ENCODE assay signal across 17 cellular contexts in the genomic region with DNA sequence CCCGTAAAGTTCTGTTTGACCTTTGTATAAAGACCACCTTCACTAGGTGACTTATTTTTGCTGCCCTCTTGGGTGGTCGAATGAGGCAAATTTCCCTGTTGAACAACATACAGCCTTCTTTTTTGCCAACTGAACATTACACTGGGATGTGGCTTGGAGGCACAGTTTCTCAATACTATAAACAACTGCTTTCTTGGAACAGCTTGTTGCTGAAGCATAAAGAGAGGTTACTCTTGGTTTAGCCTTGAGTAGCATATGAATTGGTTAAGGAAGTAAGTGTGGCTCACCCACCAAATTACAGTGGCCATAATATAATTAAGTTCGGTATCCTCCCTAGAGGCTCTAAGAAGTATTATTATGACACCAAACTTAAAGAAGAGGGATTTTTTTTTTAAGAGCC. TPM values are rescaled to one million over a fixed set of nuclear protein-coding genes. Genes with fewer than 3 reads are reported as not detected.
DNase-seq lines count a peak whose midpoint lies in the region; ATAC-seq, FAIRE-seq and TF ChIP-seq lines count a peak whose summit lies in the region.
"Had no signal": no experiment of that assay in that cellular context is flagged by ENCODE, and none has a peak within 500 bp of the region (broad histone marks: within the 10 kb centered on the region; RNA-seq: fewer than 3 reads in every experiment).

No MANE protein-coding gene starts in this region.

- no peak overlapping the region for H2BK20ac ChIP-seq in H1 (ENCODE audit: low read length)

- H3K27ac ChIP-seq in SK-N-SH (ENCODE audit: low read depth in 2 of 2, low read length in 1 of 2) (no peak overlapping the region), H1 (ENCODE audit: low read depth, low read length) (no peak overlapping the region), hepatocyte (peak overlapping the region; percentile 32)
- H3K27ac ChIP-seq: 22Rv1, BLaER1 had no signal

- TF ChIP-seq CTCF in SK-N-SH (IDR thresholded peaks at IDR 0.05) (no peak), H1 (IDR thresholded peaks at IDR 0.05; ENCODE audit: control extremely low read depth in 1 of 3, insufficient read depth in 1 of 3, low read depth in 1 of 3, low read length in 3 of 3) (no peak), hepatocyte (IDR thresholded peaks at IDR 0.05; ENCODE audit: poor library complexity) (no peak)

- TF ChIP-seq RAD21 in SK-N-SH (IDR thresholded peaks at IDR 0.05; ENCODE audit: low read length) (no peak), H1 (IDR thresholded peaks at IDR 0.05 in 1 of 2, conservative IDR thresholded peaks at IDR 0.05 in 1 of 2; ENCODE audit: low read depth in 2 of 2, low read length in 2 of 2) (no peak)

- H2BK5ac ChIP-seq in H1 (ENCODE audit: low read depth, low read length) = no peak overlapping the region

- no peak overlapping the region for H2AK5ac ChIP-seq in H1 (ENCODE audit: low read depth, low read length)

- DNase-seq in SK-N-SH (no peak), H1 (ENCODE audit: low read depth in 1 of 2, low spot score in 2 of 2) (no peak), hepatocyte (ENCODE audit: low spot score) (no peak), Right ventricle myocardium inferior (ENCODE audit: missing footprints) (no peak), GM12892 (ENCODE audit: insufficient read length) (no peak), inferior parietal cortex (ENCODE audit: extremely low spot score) (no peak), frontal cortex (ENCODE audit: low spot score in 2 of 2) (no peak)
- DNase-seq: AML-193; Caco-2; CD8-positive, alpha-beta memory T cell; GOT3; HCEC 1CT; HFFc6 had no signal

- no peak overlapping the region for H2BK15ac ChIP-seq in H1 (ENCODE audit: low read length)

- peaks cover 6% of the 10 kb centered on the region for H3F3A ChIP-seq in SK-N-SH (replicated peaks; ENCODE audit: insufficient read depth)

- H2AFZ ChIP-seq in SK-N-SH (ENCODE audit: low read depth) (peak overlapping the region; percentile 43; the same call in 1 of the 2 replicates), H1 (ENCODE audit: low read length) (no peak overlapping the region), hepatocyte (no peak overlapping the region)

- H4K91ac ChIP-seq in H1 (replicated peaks; ENCODE audit: insufficient read length, low read length) = no peak overlapping the region

- H3K4me2 ChIP-seq in SK-N-SH (no peak overlapping the region), H1 (ENCODE audit: insufficient read depth in 1 of 2, low read depth in 2 of 2, low read length in 2 of 2) (no peak overlapping the region), hepatocyte (no peak overlapping the region)
- H3K4me2 ChIP-seq: BLaER1 had no signal

- no peaks in the 10 kb centered on the region; the same call in 1 of the 2 replicates for H3K9me3 ChIP-seq in SK-N-SH
- H3K9me3 ChIP-seq in H1 (ENCODE audit: insufficient read depth in 2 of 2, low read depth in 1 of 2, low read length in 1 of 2) = no peaks in the 10 kb centered on the region
- H3K9me3 ChIP-seq in hepatocyte (ENCODE audit: low read depth) = no peaks in the 10 kb centered on the region
- H3K9me3 ChIP-seq: BLaER1, Caco-2 had no signal

- peaks cover 0 to 2% of the 10 kb centered on the region in 2 experiments for H3K36me3 ChIP-seq in SK-N-SH (replicated peaks in 1 of 2; ENCODE audit: control insufficient read depth in 1 of 2, insufficient read depth in 2 of 2, low read length in 1 of 2)
- H3K36me3 ChIP-seq in H1 (ENCODE audit: control insufficient read depth in 2 of 4, insufficient read depth in 4 of 4, low read length in 3 of 4) = no peaks in the 10 kb centered on the region
- no peaks in the 10 kb centered on the region for H3K36me3 ChIP-seq in hepatocyte (replicated peaks; ENCODE audit: insufficient read depth, low read depth)
- H3K36me3 ChIP-seq: BLaER1 had no signal

- no peaks in the 10 kb centered on the region for H4K20me1 ChIP-seq in SK-N-SH (ENCODE audit: insufficient read depth)
- no peaks in the 10 kb centered on the region for H4K20me1 ChIP-seq in H1 (replicated peaks in 1 of 2; ENCODE audit: control insufficient read depth in 1 of 2, insufficient read depth in 2 of 2, low read length in 2 of 2)
- H4K20me1 ChIP-seq in hepatocyte (ENCODE audit: insufficient read depth, poor library complexity, severe bottlenecking) = no peaks in the 10 kb centered on the region
- H4K20me1 ChIP-seq: BLaER1 had no signal

- intact Hi-C loops in Right ventricle myocardium inferior (cut with DNase I) = no loop called here

- TF ChIP-seq POLR2A in H1 (IDR thresholded peaks at IDR 0.05; ENCODE audit: control extremely low read depth in 1 of 2, low read depth in 2 of 2, low read length in 2 of 2) = no peak
- TF ChIP-seq POLR2A in GM12892 (IDR thresholded peaks at IDR 0.05; ENCODE audit: low read depth, low read length) = no peak

- H3K18ac ChIP-seq in H1 (ENCODE audit: extremely low read depth, low read length) = peak overlapping the region; percentile 62

- H3K9ac ChIP-seq in SK-N-SH = no peak overlapping the region
- no peak overlapping the region for H3K9ac ChIP-seq in H1 (replicated peaks in 1 of 4; ENCODE audit: extremely low read depth in 1 of 4, low read depth in 3 of 4, low read length in 3 of 4)
- H3K9ac ChIP-seq: BLaER1 had no signal

- no peak for TF ChIP-seq EP300 in SK-N-SH (IDR thresholded peaks at IDR 0.05; ENCODE audit: borderline replicate concordance in 1 of 2, low read depth in 1 of 2, low read length in 1 of 2)
- no peak for TF ChIP-seq EP300 in H1 (IDR thresholded peaks at IDR 0.05; ENCODE audit: borderline replicate concordance in 1 of 2, low read depth in 2 of 2, low read length in 2 of 2)

- H3K23me2 ChIP-seq in H1 (ENCODE audit: low read depth, low read length) = no peaks in the 10 kb centered on the region

- H3K79me2 ChIP-seq in SK-N-SH (ENCODE audit: insufficient read depth) = no peaks in the 10 kb centered on the region
- H3K79me2 ChIP-seq in H1 (ENCODE audit: control insufficient read depth in 1 of 2, insufficient read depth in 2 of 2, low read length in 2 of 2) = no peaks in the 10 kb centered on the region
- H3K79me2 ChIP-seq in hepatocyte = no peaks in the 10 kb centered on the region

- no peaks in the 10 kb centered on the region for H3K4me1 ChIP-seq in SK-N-SH (ENCODE audit: control insufficient read depth in 1 of 2, insufficient read depth in 2 of 2, low read depth in 1 of 2, low read length in 1 of 2)
- peaks cover 0 to 2% (median under 1%) of the 10 kb centered on the region in 4 experiments; a peak in 2 of 7 replicates for H3K4me1 ChIP-seq in H1 (replicated peaks in 1 of 4; ENCODE audit: control insufficient read depth in 3 of 4, insufficient read depth in 4 of 4, low read length in 3 of 4)
- H3K4me1 ChIP-seq in hepatocyte (ENCODE audit: insufficient read depth) = no peaks in the 10 kb centered on the region
- H3K4me1 ChIP-seq: BLaER1, Caco-2 had no signal

- H4K5ac ChIP-seq in H1 (ENCODE audit: insufficient read length, low read depth, low read length) = no peak overlapping the region

- no peaks in the 10 kb centered on the region for H3K27me3 ChIP-seq in SK-N-SH (ENCODE audit: insufficient read depth)
- H3K27me3 ChIP-seq in H1 (replicated peaks in 1 of 4; ENCODE audit: control insufficient read depth in 3 of 4, extremely low read depth in 1 of 4, insufficient read depth in 3 of 4, low read length in 3 of 4) = no peaks in the 10 kb centered on the region
- no peaks in the 10 kb centered on the region for H3K27me3 ChIP-seq in hepatocyte
- H3K27me3 ChIP-seq: BLaER1 had no signal

- no peak overlapping the region for H3K14ac ChIP-seq in H1 (ENCODE audit: insufficient read length)

- H3K9me2 ChIP-seq in SK-N-SH = no peaks in the 10 kb centered on the region
- H3K9me2 ChIP-seq in hepatocyte (replicated peaks; ENCODE audit: insufficient read depth) = no peaks in the 10 kb centered on the region

- no peak overlapping the region for H3K56ac ChIP-seq in H1 (replicated peaks; ENCODE audit: insufficient read length, low read depth, low read length)

- no peak overlapping the region for H2BK120ac ChIP-seq in H1 (replicated peaks; ENCODE audit: low read depth, low read length)

- no peak overlapping the region for H2BK12ac ChIP-seq in H1 (ENCODE audit: low read depth, low read length)

- H3K4me3 ChIP-seq in SK-N-SH (ENCODE audit: low read depth in 2 of 2, low read length in 1 of 2) = no peak overlapping the region
- H3K4me3 ChIP-seq in H1 (ENCODE audit: extremely low read depth in 1 of 4, insufficient read depth in 2 of 4, low read depth in 3 of 4, low read length in 4 of 4) = no peak overlapping the region
- no peak overlapping the region for H3K4me3 ChIP-seq in hepatocyte
- H3K4me3 ChIP-seq: BLaER1, GM12878 had no signal

- H3K23ac ChIP-seq in H1 (ENCODE audit: insufficient read length) = no peak overlapping the region

- H4K8ac ChIP-seq in H1 (ENCODE audit: extremely low read depth, insufficient read depth, low read length) = no peak overlapping the region

- H3K79me1 ChIP-seq in H1 (ENCODE audit: low read depth, low read length) = no peaks in the 10 kb centered on the region

- WGBS in SK-N-SH (ENCODE audit: low lambda C conversion rate) = 20% methylated on average over 3 of the region's 3 CpGs
- whole genome bisulfite sequencing in H1 (ENCODE audit: extremely low coverage in 1 of 2, insufficient coverage in 1 of 2, insufficient read length in 1 of 2, insufficient replicate concordance in 2 of 2, low coverage in 1 of 2, low lambda C conversion rate in 2 of 2, missing lambda C conversion rate in 1 of 2), 2 experiments = 97% methylated on average over 3 of the region's 3 CpGs; no CpG with 5 or more reads in 1 of the 2 experiments
- 81% methylated on average over 3 of the region's 3 CpGs for WGBS in hepatocyte (ENCODE audit: low lambda C conversion rate, missing lambda C conversion rate)

- FAIRE-seq in H1 (lab: Jason Lieb, UNC) = no peak
- no peak for FAIRE-seq in GM12892 (lab: Jason Lieb, UNC)
- FAIRE-seq in frontal cortex (lab: Jason Lieb, UNC) = no peak
- FAIRE-seq: GM12878 had no signal

- ATAC-seq in SK-N-SH treated with all-trans-retinoic acid at 6 μM for 48 hours = no peak
- no peak for ATAC-seq in Right ventricle myocardium inferior
- ATAC-seq: GM12878 had no signal

- H3K4ac ChIP-seq in H1 (replicated peaks; ENCODE audit: insufficient read length, low read depth, low read length) = no peak overlapping the region

- CTCF ChIA-PET in SK-N-SH (lab: Yijun Ruan, JAX) (no interaction called here), H1 (lab: Charles Lee; ENCODE audit: partially characterized antibody) (no interaction called here)

- POLR2A ChIA-PET in SK-N-SH (lab: Yijun Ruan, JAX) (no interaction called here), H1 (lab: Charles Lee; ENCODE audit: partially characterized antibody) (no interaction called here)

RNA-seq across cellular contexts. Expression of gene HHIP, which starts 40.0 kb away (rescaled TPM):
- polyA plus RNA-seq in SK-N-SH (2012; rRNA removed) (1.8 and 3.5 TPM in 2 replicates), H1 (2011; rRNA removed) (0.05 and 0.28 TPM in 2 replicates), hepatocyte (29.2 and 33.9 TPM in 2 replicates)
- polyA plus RNA-seq in SK-N-SH (2012; cell fraction: cytosol; rRNA removed) = 3.8 and 4.3 TPM in 2 replicates
- 1.9 and 2.7 TPM in 2 replicates for polyA plus RNA-seq in SK-N-SH (2012; cell fraction: nucleus; rRNA removed)
- total RNA-seq in H1 (2021; fragmentation: NEBNext Ultra II Directional; extraction: Animal tissue kit (Norgen Biotek cat#: 25700)) = 0.84 and 1.3 TPM in 2 replicates
- 0.40 TPM for polyA plus RNA-seq in H1 (2011; cell fraction: cytosol; rRNA removed)
- polyA plus RNA-seq in H1 (2011; cell fraction: nucleus; rRNA removed) = 0.19 TPM
- polyA plus RNA-seq in H1 (2012, experiment 1 of 2) = 0.16 to 0.47 TPM (median 0.21 TPM) in 4 replicates
- polyA plus RNA-seq in H1 (2012, experiment 2 of 2) = 0.14 TPM
- 0.22 TPM for polyA plus RNA-seq in H1 (2013, experiment 1 of 2)
- 0.15 TPM for polyA plus RNA-seq in H1 (2013, experiment 2 of 2)
- polyA minus RNA-seq in H1 (2011; rRNA and poly(A)+ RNA removed) = under 0.01 and 0.10 TPM in 2 replicates
- not detected for polyA minus RNA-seq in H1 (2011; cell fraction: cytosol; rRNA and poly(A)+ RNA removed)
- polyA minus RNA-seq in H1 (2011; cell fraction: nucleus; rRNA and poly(A)+ RNA removed) = 0.50 TPM
- total RNA-seq in hepatocyte (20.2 and 20.8 TPM in 2 replicates), Right ventricle myocardium inferior (not detected), frontal cortex (0.82 TPM)
- not detected for polyA plus RNA-seq in GM12892 (2012; ENCODE audit: missing spikeins)
- total RNA-seq: CD8-positive, alpha-beta memory T cell had no signal
- polyA plus RNA-seq: CD8-positive, alpha-beta memory T cell had no signal
